ENCODE assay signal across 1 cellular context in the genomic region with DNA sequence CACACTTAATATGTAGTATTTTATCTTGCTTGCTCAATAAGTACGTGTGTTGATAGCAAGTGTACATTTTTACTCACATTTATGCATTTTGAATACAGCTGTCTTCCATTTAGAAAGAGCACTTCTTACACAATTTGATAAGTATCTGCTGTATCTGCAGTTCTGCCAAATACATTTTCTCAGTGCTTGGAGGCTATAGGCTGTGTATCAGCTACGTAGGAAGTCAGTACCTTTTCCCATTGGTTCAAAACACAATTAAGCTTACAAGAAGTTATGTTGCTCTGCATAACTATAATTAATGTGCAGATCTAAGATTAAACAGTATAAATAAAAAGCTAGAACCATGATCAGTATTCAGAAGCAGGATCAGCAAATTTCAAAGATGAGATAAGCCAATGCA.
TF ChIP-seq lines count a peak whose summit lies in the region.

No MANE protein-coding gene starts in this region.

TF ChIP-seq in SK-N-SH treated with all-trans-retinoic acid at 6 μM for 48 hours, 23 proteins besides CTCF, POLR2A, EP300 and RAD21 (continued from another document):
- TF ChIP-seq, protein P1, sequence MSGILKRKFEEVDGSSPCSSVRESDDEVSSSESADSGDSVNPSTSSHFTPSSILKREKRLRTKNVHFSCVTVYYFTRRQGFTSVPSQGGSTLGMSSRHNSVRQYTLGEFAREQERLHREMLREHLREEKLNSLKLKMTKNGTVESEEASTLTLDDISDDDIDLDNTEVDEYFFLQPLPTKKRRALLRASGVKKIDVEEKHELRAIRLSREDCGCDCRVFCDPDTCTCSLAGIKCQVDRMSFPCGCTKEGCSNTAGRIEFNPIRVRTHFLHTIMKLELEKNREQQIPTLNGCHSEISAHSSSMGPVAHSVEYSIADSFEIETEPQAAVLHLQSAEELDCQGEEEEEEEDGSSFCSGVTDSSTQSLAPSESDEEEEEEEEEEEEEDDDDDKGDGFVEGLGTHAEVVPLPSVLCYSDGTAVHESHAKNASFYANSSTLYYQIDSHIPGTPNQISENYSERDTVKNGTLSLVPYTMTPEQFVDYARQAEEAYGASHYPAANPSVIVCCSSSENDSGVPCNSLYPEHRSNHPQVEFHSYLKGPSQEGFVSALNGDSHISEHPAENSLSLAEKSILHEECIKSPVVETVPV (CRISPR knock-in tag; IDR thresholded peaks at IDR 0.05): no peak
- TF ChIP-seq, protein P2, sequence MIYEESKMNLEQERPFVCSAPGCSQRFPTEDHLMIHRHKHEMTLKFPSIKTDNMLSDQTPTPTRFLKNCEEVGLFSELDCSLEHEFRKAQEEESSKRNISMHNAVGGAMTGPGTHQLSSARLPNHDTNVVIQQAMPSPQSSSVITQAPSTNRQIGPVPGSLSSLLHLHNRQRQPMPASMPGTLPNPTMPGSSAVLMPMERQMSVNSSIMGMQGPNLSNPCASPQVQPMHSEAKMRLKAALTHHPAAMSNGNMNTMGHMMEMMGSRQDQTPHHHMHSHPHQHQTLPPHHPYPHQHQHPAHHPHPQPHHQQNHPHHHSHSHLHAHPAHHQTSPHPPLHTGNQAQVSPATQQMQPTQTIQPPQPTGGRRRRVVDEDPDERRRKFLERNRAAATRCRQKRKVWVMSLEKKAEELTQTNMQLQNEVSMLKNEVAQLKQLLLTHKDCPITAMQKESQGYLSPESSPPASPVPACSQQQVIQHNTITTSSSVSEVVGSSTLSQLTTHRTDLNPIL (CRISPR knock-in tag; IDR thresholded peaks at IDR 0.05; ENCODE audit: low read depth): no peak
- TF ChIP-seq CSDC2 (CRISPR knock-in tag; IDR thresholded peaks at IDR 0.05) (no peak), OSR1 (CRISPR knock-in tag; IDR thresholded peaks at IDR 0.05) (no peak), BACH2 (CRISPR knock-in tag; IDR thresholded peaks at IDR 0.05; ENCODE audit: borderline replicate concordance) (no peak), TCF4 (CRISPR knock-in tag; IDR thresholded peaks at IDR 0.05; ENCODE audit: borderline replicate concordance) (no peak)
